Comparison of ENCODE assay signal across 5 cellular contexts in the genomic region with DNA sequence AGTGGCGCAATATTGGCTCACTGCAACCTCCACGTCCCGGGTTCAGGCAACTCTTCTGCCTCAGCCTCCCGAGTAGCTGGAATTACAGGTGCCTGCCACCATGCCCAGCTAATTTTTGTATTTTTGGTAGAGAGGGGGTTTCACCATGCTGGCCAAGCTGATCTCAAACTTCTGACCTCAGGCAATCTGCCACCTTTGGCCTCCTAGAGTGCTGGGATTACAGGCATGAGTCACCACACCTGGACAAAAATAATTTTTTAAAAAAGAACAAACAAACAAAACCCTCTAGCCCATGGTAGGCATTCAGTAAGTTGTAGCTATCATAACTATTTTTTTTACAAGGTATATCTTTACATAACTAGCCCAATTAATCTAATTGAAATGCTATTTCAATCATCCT.
"Had no signal": no experiment of that assay in that cellular context is flagged by ENCODE, and none has a peak within 500 bp of the region (broad histone marks: within the 10 kb centered on the region; RNA-seq: fewer than 3 reads in every experiment).

No MANE protein-coding gene starts in this region.

- H3K27ac ChIP-seq: GM23248, KMS-11 had no signal

- H3K4me2 ChIP-seq: KMS-11 had no signal

- H2AFZ ChIP-seq: GM23248 had no signal

- H3K4me3 ChIP-seq: GM23248 had no signal

- DNase-seq: GM23248, H9, HCEC 1CT, KBM-7 had no signal
